In genomic region chr9:86968258-86968920, GRCh38 we compare ENCODE assay signal across 29 cellular contexts. TPM values are rescaled to one million over a fixed set of nuclear protein-coding genes. Genes with fewer than 3 reads are reported as not detected.
DNase-seq lines count a peak whose midpoint lies in the region; ATAC-seq and TF ChIP-seq lines count a peak whose summit lies in the region.
"Had no signal": no experiment of that assay in that cellular context is flagged by ENCODE, and none has a peak within 500 bp of the region (broad histone marks: within the 10 kb centered on the region; RNA-seq: fewer than 3 reads in every experiment).

No MANE protein-coding gene starts in this region.

- no peak for TF ChIP-seq POLR2A in heart left ventricle (IDR thresholded peaks at IDR 0.05)

- no peaks in the 10 kb centered on the region for H3K79me1 ChIP-seq in mesenchymal stem cell (replicated peaks; ENCODE audit: low read length, poor library complexity, severe bottlenecking)

- DNase-seq in heart left ventricle = no peak
- DNase-seq in left ventricle myocardium superior = no peak
- peak; percentile 85 for DNase-seq in astrocyte of the cerebellum (ENCODE audit: low read depth)
- no peak for DNase-seq in hepatocyte (ENCODE audit: low spot score)
- peak; percentile 6 for DNase-seq in thoracic aorta (ENCODE audit: low spot score)
- DNase-seq in activated naive CD4-positive, alpha-beta T cell (lab: John Stamatoyannopoulos, UW) = no peak
- DNase-seq in mesenchymal stem cell = no peak
- DNase-seq: activated CD4-positive, alpha-beta T cell treated with anti-CD3 and anti-CD28 coated beads for 36 hours; activated CD8-positive, alpha-beta memory T cell treated with anti-CD3 and anti-CD28 coated beads for 24 hours; activated naive CD4-positive, alpha-beta T cell treated with Interleukin-2 at 50 U/mL for 16 hours; activated T-cell treated with anti-CD3 and anti-CD28 coated beads, Interleukin-2, amount 50 U/mL, for 48 hours; adrenal gland; BE2C; DMS53; GDM1; GOT3; hippocampal formation; immature natural killer cell; KG1; NCI-H1694; NCI-H2171; NCI-H524 treated with DMSO at 0.1 percent for 48 hours; NK-92 treated with Interleukin-12 subunit alpha and Interleukin-12 subunit beta, amount 100 ng/mL, for 24 hours; stimulated activated CD4-positive, alpha-beta T cell treated with anti-CD3 and anti-CD28 coated beads, Interleukin-1b, Interleukin-23, amount 100 ng/mL, for 48 hours; upper lobe of right lung had no signal

- no peak overlapping the region for H3K23ac ChIP-seq in mesenchymal stem cell (ENCODE audit: low read length in 2 of 2)

- no peaks in the 10 kb centered on the region for H3K9me3 ChIP-seq in heart left ventricle
- no peaks in the 10 kb centered on the region for H3K9me3 ChIP-seq in hepatocyte (ENCODE audit: low read depth)
- H3K9me3 ChIP-seq in thoracic aorta = no peaks in the 10 kb centered on the region
- no peaks in the 10 kb centered on the region for H3K9me3 ChIP-seq in mesenchymal stem cell (ENCODE audit: control insufficient read depth, low read length)
- H3K9me3 ChIP-seq: adrenal gland, BE2C, prostate gland, upper lobe of right lung had no signal

- no peaks in the 10 kb centered on the region for H3K9me2 ChIP-seq in hepatocyte (replicated peaks; ENCODE audit: insufficient read depth)

- in situ Hi-C loops in astrocyte of the cerebellum (cut with HindIII; ENCODE audit: low sequenced_read_pairs) = no loop called here

- intact Hi-C loops in heart left ventricle (cut with DNase I) = no loop called here
- intact Hi-C loops in left ventricle myocardium superior (cut with micrococcal nuclease) = no loop called here

- H3K79me2 ChIP-seq in hepatocyte = no peaks in the 10 kb centered on the region

- H3K4me1 ChIP-seq in heart left ventricle (peaks cover 0 to 9% (median 0%) of the 10 kb centered on the region in 12 donors), hepatocyte (ENCODE audit: insufficient read depth) (no peaks in the 10 kb centered on the region), thoracic aorta (ENCODE audit: control insufficient read depth in 1 of 2, low read depth in 2 of 2) (peaks cover 6 to 33% of the 10 kb centered on the region in 2 donors), mesenchymal stem cell (ENCODE audit: control insufficient read depth, insufficient read depth, low read depth, low read length) (no peaks in the 10 kb centered on the region)
- H3K4me1 ChIP-seq: adrenal gland, BE2C, neural progenitor cell had no signal

- H3K27me3 ChIP-seq in heart left ventricle = no peaks in the 10 kb centered on the region
- peaks cover 7% of the 10 kb centered on the region for H3K27me3 ChIP-seq in hepatocyte
- no peaks in the 10 kb centered on the region for H3K27me3 ChIP-seq in thoracic aorta (replicated peaks; ENCODE audit: insufficient read depth)
- no peaks in the 10 kb centered on the region for H3K27me3 ChIP-seq in mesenchymal stem cell (ENCODE audit: control insufficient read depth in 1 of 2, insufficient read depth in 1 of 2, low read length in 2 of 2)
- H3K27me3 ChIP-seq: adrenal gland, BE2C, neural progenitor cell had no signal

- H3K36me3 ChIP-seq in heart left ventricle (no peaks in the 10 kb centered on the region), hepatocyte (replicated peaks; ENCODE audit: insufficient read depth, low read depth) (no peaks in the 10 kb centered on the region), thoracic aorta (no peaks in the 10 kb centered on the region), mesenchymal stem cell (ENCODE audit: control insufficient read depth in 1 of 2, insufficient read depth in 2 of 2, low read depth in 1 of 2, low read length in 2 of 2) (no peaks in the 10 kb centered on the region)
- H3K36me3 ChIP-seq: adrenal gland, BE2C, neural progenitor cell, prostate gland, upper lobe of right lung had no signal

- H3K4me3 ChIP-seq in heart left ventricle (no peak overlapping the region), astrocyte of the cerebellum (ENCODE audit: low read depth, low read length) (no peak overlapping the region), hepatocyte (no peak overlapping the region), thoracic aorta (no peak overlapping the region), mesenchymal stem cell (ENCODE audit: insufficient read depth in 1 of 2, low read depth in 1 of 2, low read length in 2 of 2) (no peak overlapping the region)
- H3K4me3 ChIP-seq: adrenal gland, neural progenitor cell, prostate gland, skin epidermis, upper lobe of right lung had no signal

- H3K9ac ChIP-seq in mesenchymal stem cell (ENCODE audit: low read length) = no peak overlapping the region
- H3K9ac ChIP-seq: neural progenitor cell had no signal

- no peak for TF ChIP-seq CTCF in heart left ventricle (IDR thresholded peaks at IDR 0.05)
- TF ChIP-seq CTCF in astrocyte of the cerebellum (IDR thresholded peaks at IDR 0.05; ENCODE audit: low read depth, low read length, missing control alignments) = no peak
- TF ChIP-seq CTCF in hepatocyte (IDR thresholded peaks at IDR 0.05; ENCODE audit: poor library complexity) = no peak
- no peak for TF ChIP-seq CTCF in thoracic aorta (IDR thresholded peaks at IDR 0.05)

- no peak overlapping the region for H4K8ac ChIP-seq in mesenchymal stem cell (ENCODE audit: low read length)

- no peak overlapping the region for H3K18ac ChIP-seq in mesenchymal stem cell (ENCODE audit: low read depth in 1 of 2, low read length in 2 of 2)

- no peaks in the 10 kb centered on the region for H4K20me1 ChIP-seq in hepatocyte (ENCODE audit: insufficient read depth, poor library complexity, severe bottlenecking)

- H2BK15ac ChIP-seq in mesenchymal stem cell (ENCODE audit: low read depth, poor library complexity, severe bottlenecking) = no peak overlapping the region

- no peak overlapping the region for H4K91ac ChIP-seq in mesenchymal stem cell (ENCODE audit: low read length)

- H3K4ac ChIP-seq in mesenchymal stem cell (ENCODE audit: low read depth in 1 of 2, low read length in 2 of 2) = no peak overlapping the region

- H2AFZ ChIP-seq in hepatocyte = no peak overlapping the region
- no peak overlapping the region for H2AFZ ChIP-seq in mesenchymal stem cell (ENCODE audit: low read depth, low read length)

- H3K4me2 ChIP-seq in hepatocyte (no peak overlapping the region), mesenchymal stem cell (ENCODE audit: low read length, poor library complexity, severe bottlenecking) (no peak overlapping the region)
- H3K4me2 ChIP-seq: neural progenitor cell had no signal

- no peak overlapping the region for H2AK5ac ChIP-seq in mesenchymal stem cell (ENCODE audit: low read length, severe bottlenecking)

- no peak overlapping the region for H2BK120ac ChIP-seq in mesenchymal stem cell (ENCODE audit: low read depth, low read length)

- H3K14ac ChIP-seq in mesenchymal stem cell (ENCODE audit: low read length in 2 of 2) = no peak overlapping the region

- H2BK12ac ChIP-seq in mesenchymal stem cell (ENCODE audit: low read length in 2 of 2) = no peak overlapping the region

- ATAC-seq in heart left ventricle (peak in 3 of 4 donors; percentile 34 to 68 (median 49)), left ventricle myocardium superior (no peak), thoracic aorta (ENCODE audit: insufficient number of reproducible peaks, low FRiP score, low read depth) (no peak), HG03342 (IDR thresholded peaks at IDR 0.05; ENCODE audit: unreplicated experiment) (no peak)
- ATAC-seq: activated CD4-positive, alpha-beta T cell treated with anti-CD3 and anti-CD28 coated beads for 36 hours; upper lobe of right lung had no signal

- WGBS in heart left ventricle, 4 donors = 74 to 88% (median 86%) methylated on average over 8 of the region's 8 CpGs
- 92% methylated on average over 8 of the region's 8 CpGs for WGBS in hepatocyte (ENCODE audit: low lambda C conversion rate, missing lambda C conversion rate)
- WGBS in mesenchymal stem cell = 87% methylated on average over 7 of the region's 8 CpGs

- no peak overlapping the region for H2BK5ac ChIP-seq in mesenchymal stem cell (ENCODE audit: low read depth, low read length, poor library complexity, severe bottlenecking)

- H3K27ac ChIP-seq in heart left ventricle (peak overlapping the region in 2 of 12 donors; percentile 3 to 26), hepatocyte (peak overlapping the region; percentile 29), thoracic aorta (peak overlapping the region in 1 of 2 donors; percentile 34), mesenchymal stem cell (ENCODE audit: low read length, poor library complexity, severe bottlenecking) (no peak overlapping the region)
- H3K27ac ChIP-seq: adrenal gland, neural progenitor cell, prostate gland, upper lobe of right lung had no signal

RNA-seq across cellular contexts. Expression of gene GAS1, which starts 21.1 kb away (rescaled TPM):
- 10 to 100 TPM in 4 of 9 donors, 1 to 10 TPM in 5; 3.3 to 55.7 (median 7.3) TPM for total RNA-seq in heart left ventricle
- 1 to 10 TPM; 5.5 to 5.9 TPM for polyA plus RNA-seq in heart left ventricle
- 19.7 TPM for total RNA-seq in left ventricle myocardium superior
- total RNA-seq in hepatocyte = 45.9 and 61.3 TPM in 2 replicates
- 85.2 and 101 TPM in 2 replicates for polyA plus RNA-seq in hepatocyte
- total RNA-seq in thoracic aorta = 100 to 1,000 TPM in 1 of 2 donors, 10 to 100 TPM in 1; 47.6 to 108 TPM
- polyA plus RNA-seq in mesenchymal stem cell (2013, experiment 1 of 2) = 22.5 TPM
- 23.1 TPM for polyA plus RNA-seq in mesenchymal stem cell (2013, experiment 2 of 2)

Comparison
In these comparisons a context has a peak if more than half of its experiments do, and no peak if none do; other contexts are left out.
1. ATAC-seq: peak in heart left ventricle (3 of 4); none in left ventricle myocardium superior (single experiment), thoracic aorta (single experiment) and HG03342 (single experiment).
2. DNase-seq: peak in astrocyte of the cerebellum (single experiment) and thoracic aorta (single experiment); none in heart left ventricle (0 of 5), left ventricle myocardium superior (single experiment), hepatocyte (single experiment), activated naive CD4-positive, alpha-beta T cell (0 of 4) and mesenchymal stem cell (single experiment).